Comparison of ENCODE assay signal across 9 cellular contexts in genomic region chr12:107131832-107132616, GRCh38. TPM values are rescaled to one million over a fixed set of nuclear protein-coding genes. Genes with fewer than 3 reads are reported as not detected.
DNase-seq lines count a peak whose midpoint lies in the region; ATAC-seq and TF ChIP-seq lines count a peak whose summit lies in the region.
"Had no signal": no experiment of that assay in that cellular context is flagged by ENCODE, and none has a peak within 500 bp of the region (broad histone marks: within the 10 kb centered on the region; RNA-seq: fewer than 3 reads in every experiment).

No MANE protein-coding gene starts in this region.

- H3K79me2 ChIP-seq in parathyroid adenoma = peaks cover 2% of the 10 kb centered on the region

- H3K27me3 Mint-ChIP-seq in CD14-positive monocyte (ENCODE audit: low read depth in 3 of 3) = peaks cover 0 to 5% (median 1%) of the 10 kb centered on the region in 3 donors

- no peaks in the 10 kb centered on the region for H3K36me3 Mint-ChIP-seq in CD14-positive monocyte
- H3K36me3 Mint-ChIP-seq: memory B cell had no signal

- intact Hi-C loops in CD14-positive monocyte (cut with micrococcal nuclease) = loop anchor here (1.0 to 5.0 kb wide), 4 partner anchors 270 to 475 kb away; no protein-coding TSS in a partner anchor
- intact Hi-C loops in ovary (cut with DNase I) = no loop called here

- no peak overlapping the region for H3K4me3 ChIP-seq in gastroesophageal sphincter
- no peak overlapping the region for H3K4me3 ChIP-seq in parathyroid adenoma (ENCODE audit: low read depth, low read length)
- no peak overlapping the region for H3K4me3 ChIP-seq in ovary

- no peaks in the 10 kb centered on the region for H3K9me3 Mint-ChIP-seq in CD14-positive monocyte
- H3K9me3 Mint-ChIP-seq: memory B cell had no signal

- H3K27me3 ChIP-seq in gastroesophageal sphincter (no peaks in the 10 kb centered on the region), parathyroid adenoma (ENCODE audit: control insufficient read depth, insufficient read depth, low read length) (no peaks in the 10 kb centered on the region), ovary (no peaks in the 10 kb centered on the region)

- WGBS in gastroesophageal sphincter (ENCODE audit: low coverage in 1 of 2), 2 donors = 6 to 20% methylated on average over 7 to 8 of the region's 10 CpGs
- 28% methylated on average over 10 of the region's 10 CpGs for WGBS in ovary, 3 donors

- peaks cover 4% of the 10 kb centered on the region for H3K4me1 Mint-ChIP-seq in CD14-positive monocyte
- H3K4me1 Mint-ChIP-seq: memory B cell had no signal

- no peaks in the 10 kb centered on the region for H3K36me3 ChIP-seq in gastroesophageal sphincter
- no peaks in the 10 kb centered on the region for H3K36me3 ChIP-seq in parathyroid adenoma (ENCODE audit: control insufficient read depth, insufficient read depth, low read length)
- no peaks in the 10 kb centered on the region for H3K36me3 ChIP-seq in ovary

- no peak overlapping the region for H3K27ac Mint-ChIP-seq in CD14-positive monocyte
- H3K27ac Mint-ChIP-seq: memory B cell had no signal

- no peak overlapping the region for H3K27ac ChIP-seq in gastroesophageal sphincter
- peak overlapping the region; percentile 8 for H3K27ac ChIP-seq in parathyroid adenoma
- H3K27ac ChIP-seq in ovary = no peak overlapping the region

- TF ChIP-seq CTCF in CD14-positive monocyte (IDR thresholded peaks at IDR 0.05) (peak; percentile 94), GM20000 (IDR thresholded peaks at IDR 0.05; ENCODE audit: extremely low read depth, missing control alignments) (peak; percentile 68), gastroesophageal sphincter (IDR thresholded peaks at IDR 0.05) (peak; percentile 56 to 82 (median 68)), parathyroid adenoma (IDR thresholded peaks at IDR 0.05) (peak; percentile 85), ovary (IDR thresholded peaks at IDR 0.05) (peak in 1 of 3 donors; percentile 20)

- DNase-seq in CD14-positive monocyte (ENCODE audit: low spot score) (no peak), GM20000 (ENCODE audit: low spot score) (peak; percentile 56), NCI-H2227 (lab: John Stamatoyannopoulos, UW; ENCODE audit: unreplicated experiment) (peak; percentile 87), activated T-cell treated with anti-CD3 and anti-CD28 coated beads for 4 hours (peak; percentile 4), ovary (no peak)

- peak overlapping the region; percentile 75 for H2AFZ ChIP-seq in parathyroid adenoma

- no peak for TF ChIP-seq EP300 in gastroesophageal sphincter (IDR thresholded peaks at IDR 0.05)
- TF ChIP-seq EP300 in ovary (IDR thresholded peaks at IDR 0.05) = no peak

- TF ChIP-seq POLR2A in gastroesophageal sphincter (IDR thresholded peaks at IDR 0.05) (no peak), ovary (IDR thresholded peaks at IDR 0.05) (no peak)

- no peaks in the 10 kb centered on the region for H3K4me1 ChIP-seq in gastroesophageal sphincter
- H3K4me1 ChIP-seq in parathyroid adenoma = peaks cover 18% of the 10 kb centered on the region
- H3K4me1 ChIP-seq in ovary (ENCODE audit: insufficient read depth) = no peaks in the 10 kb centered on the region

- H3K9me3 ChIP-seq in gastroesophageal sphincter (no peaks in the 10 kb centered on the region), parathyroid adenoma (ENCODE audit: control insufficient read depth, low read length) (no peaks in the 10 kb centered on the region), ovary (no peaks in the 10 kb centered on the region)

- no peak overlapping the region for H3K4me3 Mint-ChIP-seq in CD14-positive monocyte
- H3K4me3 Mint-ChIP-seq: memory B cell had no signal

- no peak overlapping the region for H3K4me2 ChIP-seq in parathyroid adenoma (ENCODE audit: low read length)

- ATAC-seq in gastroesophageal sphincter (no peak), HG03196 (IDR thresholded peaks at IDR 0.05; ENCODE audit: unreplicated experiment) (no peak)

- H3K9ac ChIP-seq in parathyroid adenoma = no peak overlapping the region

RNA-seq across cellular contexts. Expression of gene CRY1, which starts 38.7 kb away (rescaled TPM):
- polyA plus RNA-seq in CD14-positive monocyte = 1 to 10 TPM; 5.8 to 7.7 TPM
- total RNA-seq in gastroesophageal sphincter = 10 to 100 TPM; 23.7 to 51.2 (median 40.1) TPM
- 10 to 100 TPM; 11.9 to 49.1 (median 15.0) TPM for total RNA-seq in ovary
- polyA plus RNA-seq in ovary = 10 to 100 TPM in 1 of 2 donors, 1 to 10 TPM in 1; 8.3 to 11.5 TPM

Comparison
In these comparisons a context has a peak if more than half of its experiments do, and no peak if none do; other contexts are left out.
1. DNase-seq: peak in GM20000 (single experiment), NCI-H2227 (single experiment) and activated T-cell treated with anti-CD3 and anti-CD28 coated beads for 4 hours (single experiment); none in CD14-positive monocyte (single experiment) and ovary (0 of 5).
2. intact Hi-C loops: an anchor here in CD14-positive monocyte (1.0 to 5.0 kb wide); none called in ovary.